In genomic region chr13:32262619-32263018, GRCh38 we compare ENCODE assay signal across 1 cellular context.
TF ChIP-seq lines count a peak whose summit lies in the region.

No MANE protein-coding gene starts in this region.

TF ChIP-seq in HepG2, 621 proteins besides CTCF, POLR2A, EP300 and RAD21:
- TF ChIP-seq ZNF282 (IDR thresholded peaks at IDR 0.05; ENCODE audit: partially characterized antibody) (no peak), RARA (CRISPR knock-in tag; IDR thresholded peaks at IDR 0.05) (no peak), CBX1 (IDR thresholded peaks at IDR 0.05; ENCODE audit: low read depth) (no peak), ZNF225 (CRISPR knock-in tag; IDR thresholded peaks at IDR 0.05) (no peak), ZNF7 (CRISPR knock-in tag; IDR thresholded peaks at IDR 0.05) (no peak), ZC3H4 (CRISPR knock-in tag; IDR thresholded peaks at IDR 0.05; ENCODE audit: borderline replicate concordance) (no peak), ZNF780A (CRISPR knock-in tag; IDR thresholded peaks at IDR 0.05) (no peak), SAP130 (CRISPR knock-in tag; IDR thresholded peaks at IDR 0.05; ENCODE audit: low read depth) (no peak), IKZF4 (CRISPR knock-in tag; IDR thresholded peaks at IDR 0.05; ENCODE audit: borderline replicate concordance, low read depth, not compliant biosample characterization) (no peak), PRDM10 (CRISPR knock-in tag; IDR thresholded peaks at IDR 0.05; ENCODE audit: low read depth) (no peak), SALL1 (CRISPR knock-in tag; IDR thresholded peaks at IDR 0.05) (no peak), ZNF720 (CRISPR knock-in tag; IDR thresholded peaks at IDR 0.05) (no peak), MYPOP (CRISPR knock-in tag; IDR thresholded peaks at IDR 0.05) (no peak), ZNF678 (CRISPR knock-in tag; IDR thresholded peaks at IDR 0.05) (no peak), HMGXB4 (CRISPR knock-in tag; IDR thresholded peaks at IDR 0.05; ENCODE audit: borderline replicate concordance in 1 of 2, low read depth in 1 of 2) (no peak), AKAP8 (CRISPR knock-in tag; IDR thresholded peaks at IDR 0.05) (no peak), MED8 (CRISPR knock-in tag; IDR thresholded peaks at IDR 0.05; ENCODE audit: insufficient replicate concordance) (no peak), ZNF563 (CRISPR knock-in tag; IDR thresholded peaks at IDR 0.05) (no peak), ZNF549 (CRISPR knock-in tag; IDR thresholded peaks at IDR 0.05) (no peak), NR2F6 (IDR thresholded peaks at IDR 0.05) (no peak), NR2F6 (CRISPR knock-in tag; IDR thresholded peaks at IDR 0.05) (no peak)
